8 cellular contexts compared by ENCODE assay signal in genomic region chr7:22853674-22854157, GRCh38. TPM values are rescaled to one million over a fixed set of nuclear protein-coding genes. Genes with fewer than 3 reads are reported as not detected.
A peak's percentile ranks its signal among the peaks of the same experiment; 100 is the strongest.
DNase-seq lines count a peak whose midpoint lies in the region; ATAC-seq and TF ChIP-seq lines count a peak whose summit lies in the region.

No MANE protein-coding gene starts in this region.

- peak; percentile 61; the same call in 1 of the 3 replicates for TF ChIP-seq CTCF in GM12872 (IDR thresholded peaks at IDR 0.05; ENCODE audit: insufficient read depth, low read depth, low read length)

- H3K27me3 ChIP-seq in HUES64 (ENCODE audit: insufficient read depth, low read length): peaks cover 6% of the 10 kb centered on the region

- ATAC-seq in GM21447 (IDR thresholded peaks at IDR 0.05; ENCODE audit: unreplicated experiment): peak; percentile 22
- no peak for ATAC-seq in left ventricle myocardium superior

- intact Hi-C loops in left ventricle myocardium superior (cut with micrococcal nuclease): no loop called here

- H3K4me3 ChIP-seq in HUES64 (ENCODE audit: low read length): peak overlapping the region; percentile 79

- H3K36me3 ChIP-seq in HUES64 (ENCODE audit: insufficient read depth, low read length): peaks cover 24% of the 10 kb centered on the region

- H3K27ac ChIP-seq in HUES64 (ENCODE audit: low read depth, low read length): no peak overlapping the region

- peak overlapping the region; percentile 99 for H3K9ac ChIP-seq in HUES64 (ENCODE audit: low read depth, low read length)

- peak; percentile 58 for DNase-seq in activated CD8-positive, alpha-beta memory T cell treated with anti-CD3 and anti-CD28 coated beads, Interleukin-2, amount 50 U/mL, for 4 hours
- DNase-seq in left ventricle myocardium superior: peak; percentile 34
- peak; percentile 29 to 48 (median 36) for DNase-seq in stimulated activated CD4-positive, alpha-beta T cell treated with anti-CD3 and anti-CD28 coated beads, TNF-alpha, amount 100 ng/mL, for 24 hours (ENCODE audit: low read depth in 3 of 3)
- DNase-seq in NCI-H446 treated with DMSO at 0.1 percent for 48 hours (lab: John Stamatoyannopoulos, UW): no peak
- DNase-seq in NCI-H226: no peak

- peaks cover 31% of the 10 kb centered on the region for H3K4me1 ChIP-seq in HUES64 (ENCODE audit: insufficient read depth, low read length)

- WGBS in HUES64: 18% methylated on average over 28 of the region's 28 CpGs

- no peaks in the 10 kb centered on the region for H3K9me3 ChIP-seq in HUES64 (ENCODE audit: insufficient read depth, low read depth, low read length)

RNA-seq across cellular contexts. Expression of gene TOMM7, which starts 31.1 kb away (rescaled TPM):
- 330 TPM for polyA plus RNA-seq in HUES64 (2013, experiment 1 of 2)
- 334 TPM for polyA plus RNA-seq in HUES64 (2013, experiment 2 of 2)
- 563 TPM for total RNA-seq in left ventricle myocardium superior

Comparison
In these comparisons a context has a peak if more than half of its experiments do, and no peak if none do; other contexts are left out.
1. DNase-seq: peak in activated CD8-positive, alpha-beta memory T cell treated with anti-CD3 and anti-CD28 coated beads, Interleukin-2, amount 50 U/mL, for 4 hours (single experiment), left ventricle myocardium superior (single experiment) and stimulated activated CD4-positive, alpha-beta T cell treated with anti-CD3 and anti-CD28 coated beads, TNF-alpha, amount 100 ng/mL, for 24 hours (3 of 3); none in NCI-H446 treated with DMSO at 0.1 percent for 48 hours (single experiment) and NCI-H226 (single experiment).